In genomic region chr10:75074711-75075445, GRCh38 we compare ENCODE assay signal across 21 cellular contexts.
"Had no signal": no experiment of that assay in that cellular context is flagged by ENCODE, and none has a peak within 500 bp of the region (broad histone marks: within the 10 kb centered on the region; RNA-seq: fewer than 3 reads in every experiment).

No MANE protein-coding gene starts in this region.

- H3K36me3 Mint-ChIP-seq: activated naive CD4-positive, alpha-beta T cell treated with anti-CD3 and anti-CD28 coated beads, Interleukin-2, amount 10 ng/mL, durations not matched to agents 7 days and 5 days; naive thymus-derived CD4-positive, alpha-beta T cell had no signal

- DNase-seq: activated CD4-positive, alpha-beta T cell treated with anti-CD3 and anti-CD28 coated beads, Interleukin-2, amount 50 U/mL, for 4 hours; activated CD4-positive, CD25-positive, alpha-beta regulatory T cell treated with anti-CD3 and anti-CD28 coated beads, Interleukin-2, amount 50 U/mL, for 72 hours; activated effector memory CD4-positive, alpha-beta T cell treated with Interleukin-2 at 50 U/mL for 16 hours; activated naive CD4-positive, alpha-beta T cell treated with anti-CD3 and anti-CD28 coated beads, Interleukin-2, amount 10 ng/mL, durations not matched to agents 7 days and 5 days; activated T-cell treated with anti-CD3 and anti-CD28 coated beads, Interleukin-2, amount 50 U/mL, for 48 hours; adrenal gland; cerebellar nuclear complex; cortex of kidney; effector CD8-positive, alpha-beta T cell; mesendoderm; naive thymus-derived CD4-positive, alpha-beta T cell; ovary; stimulated activated CD8-positive, alpha-beta memory T cell treated with anti-CD3 and anti-CD28 coated beads, Interleukin-4, amount 100 ng/mL, for 48 hours; stimulated activated naive CD4-positive, alpha-beta T cell treated with Interleukin-2 at 50 U/mL for 16 hours had no signal

- ATAC-seq: naive thymus-derived CD4-positive, alpha-beta T cell had no signal

- H3K36me3 ChIP-seq: adrenal gland, breast epithelium, esophagus muscularis mucosa, ovary, tibial nerve had no signal

- FAIRE-seq: astrocyte, endothelial cell of umbilical vein, urothelium cell line had no signal

- H3K27me3 Mint-ChIP-seq: activated naive CD4-positive, alpha-beta T cell treated with anti-CD3 and anti-CD28 coated beads, Interleukin-2, amount 10 ng/mL, durations not matched to agents 7 days and 5 days; naive thymus-derived CD4-positive, alpha-beta T cell had no signal

- H3K4me3 Mint-ChIP-seq: activated naive CD4-positive, alpha-beta T cell treated with anti-CD3 and anti-CD28 coated beads, Interleukin-2, amount 10 ng/mL, durations not matched to agents 7 days and 5 days; naive thymus-derived CD4-positive, alpha-beta T cell had no signal

- H3K4me3 ChIP-seq: adrenal gland, breast epithelium, esophagus muscularis mucosa, ovary, tibial nerve had no signal

- H3K27ac ChIP-seq: adrenal gland, breast epithelium, esophagus muscularis mucosa, ovary, tibial nerve, VCaP had no signal

- H3K27me3 ChIP-seq: adrenal gland, breast epithelium, esophagus muscularis mucosa, ovary, tibial nerve had no signal

- H3K9me3 ChIP-seq: adrenal gland, breast epithelium, esophagus muscularis mucosa, ovary, tibial nerve had no signal

- H3K9me3 Mint-ChIP-seq: activated naive CD4-positive, alpha-beta T cell treated with anti-CD3 and anti-CD28 coated beads, Interleukin-2, amount 10 ng/mL, durations not matched to agents 7 days and 5 days had no signal

- H3K27ac Mint-ChIP-seq: activated naive CD4-positive, alpha-beta T cell treated with anti-CD3 and anti-CD28 coated beads, Interleukin-2, amount 10 ng/mL, durations not matched to agents 7 days and 5 days; naive thymus-derived CD4-positive, alpha-beta T cell had no signal

- H3K4me1 ChIP-seq: adrenal gland, breast epithelium, tibial nerve had no signal
